In genomic region chr7:132437730-132438129, GRCh38 we compare ENCODE assay signal across 12 cellular contexts.
DNase-seq lines count a peak whose midpoint lies in the region; ATAC-seq and TF ChIP-seq lines count a peak whose summit lies in the region.
"Had no signal": no experiment of that assay in that cellular context is flagged by ENCODE, and none has a peak within 500 bp of the region (broad histone marks: within the 10 kb centered on the region; RNA-seq: fewer than 3 reads in every experiment).

No MANE protein-coding gene starts in this region.

- no peaks in the 10 kb centered on the region for H3K36me3 Mint-ChIP-seq in activated T-cell treated with anti-CD3 and anti-CD28 coated beads, Interleukin-2, amount 50 U/mL, for 4 hours (ENCODE audit: insufficient read depth)
- no peaks in the 10 kb centered on the region for H3K36me3 Mint-ChIP-seq in effector memory CD8-positive, alpha-beta T cell (ENCODE audit: insufficient read depth)
- H3K36me3 Mint-ChIP-seq: memory B cell had no signal

- no peaks in the 10 kb centered on the region for H3K36me3 ChIP-seq in prostate gland
- H3K36me3 ChIP-seq: tibial nerve had no signal

- peak overlapping the region; percentile 45 for H3K4me3 Mint-ChIP-seq in activated T-cell treated with anti-CD3 and anti-CD28 coated beads, Interleukin-2, amount 50 U/mL, for 4 hours
- H3K4me3 Mint-ChIP-seq in effector memory CD8-positive, alpha-beta T cell: peak overlapping the region; percentile 38 to 43
- H3K4me3 Mint-ChIP-seq: memory B cell had no signal

- no peak for TF ChIP-seq CTCF in prostate gland (IDR thresholded peaks at IDR 0.05)

- H3K27me3 ChIP-seq in prostate gland (replicated peaks; ENCODE audit: insufficient read depth): no peaks in the 10 kb centered on the region
- H3K27me3 ChIP-seq: dorsolateral prefrontal cortex, tibial nerve had no signal

- TF ChIP-seq POLR2A in prostate gland (IDR thresholded peaks at IDR 0.05): no peak

- H3K4me1 Mint-ChIP-seq in activated T-cell treated with anti-CD3 and anti-CD28 coated beads, Interleukin-2, amount 50 U/mL, for 4 hours (ENCODE audit: low read depth): peaks cover 72% of the 10 kb centered on the region
- H3K4me1 Mint-ChIP-seq in effector memory CD8-positive, alpha-beta T cell (ENCODE audit: low read depth in 2 of 2): peaks cover 53 to 57% of the 10 kb centered on the region in 2 donors
- H3K4me1 Mint-ChIP-seq: memory B cell had no signal

- intact Hi-C loops in sciatic nerve (cut with DNase I): no loop called here
- intact Hi-C loops in prostate gland (cut with DNase I): no loop called here
- intact Hi-C loops in left colon (cut with DNase I, micrococcal nuclease): no loop called here

- H3K27me3 Mint-ChIP-seq in activated T-cell treated with anti-CD3 and anti-CD28 coated beads, Interleukin-2, amount 50 U/mL, for 4 hours (ENCODE audit: low read depth): peaks cover 2% of the 10 kb centered on the region
- no peaks in the 10 kb centered on the region for H3K27me3 Mint-ChIP-seq in effector memory CD8-positive, alpha-beta T cell

- no peaks in the 10 kb centered on the region for H3K9me3 ChIP-seq in prostate gland
- H3K9me3 ChIP-seq: tibial nerve had no signal

- no peaks in the 10 kb centered on the region for H3K4me1 ChIP-seq in prostate gland (replicated peaks)

- DNase-seq in activated T-cell treated with anti-CD3 and anti-CD28 coated beads, Interleukin-2, amount 50 U/mL, for 4 hours: no peak
- DNase-seq in activated T-cell treated with anti-CD3 and anti-CD28 coated beads, Interleukin-2, amount 50 U/mL, for 1 hour: no peak
- DNase-seq in RPMI8226 (peak; percentile 33), sciatic nerve (ENCODE audit: low spot score) (no peak), C1 segment of cervical spinal cord (lab: John Stamatoyannopoulos, UW) (no peak), prostate gland (ENCODE audit: low spot score) (no peak), left colon (no peak)
- DNase-seq in effector memory CD8-positive, alpha-beta T cell: peak in 2 of 3 experiments; percentile 18 to 27

- no peaks in the 10 kb centered on the region for H3K9me3 Mint-ChIP-seq in activated T-cell treated with anti-CD3 and anti-CD28 coated beads, Interleukin-2, amount 50 U/mL, for 4 hours
- peaks cover 0 to 5% of the 10 kb centered on the region in 2 donors for H3K9me3 Mint-ChIP-seq in effector memory CD8-positive, alpha-beta T cell

- H3K4me3 ChIP-seq in prostate gland: no peak overlapping the region
- H3K4me3 ChIP-seq: dorsolateral prefrontal cortex, tibial nerve had no signal

- ATAC-seq in activated T-cell treated with anti-CD3 and anti-CD28 coated beads, Interleukin-2, amount 50 U/mL, for 4 hours: peak; percentile 46 to 61
- ATAC-seq in effector memory CD8-positive, alpha-beta T cell (replicated peaks): peak; percentile 85
- ATAC-seq in sciatic nerve (peak; percentile 72), left colon (no peak)

- H3K27ac Mint-ChIP-seq in effector memory CD8-positive, alpha-beta T cell: peak overlapping the region; percentile 33 to 66
- H3K27ac Mint-ChIP-seq: memory B cell had no signal

- WGBS in prostate gland: 84% methylated on average over 5 of the region's 5 CpGs

- H3K27ac ChIP-seq in prostate gland: no peak overlapping the region
- H3K27ac ChIP-seq: dorsolateral prefrontal cortex, HL-60, tibial nerve had no signal

Comparison
In these comparisons a context has a peak if more than half of its experiments do, and no peak if none do; other contexts are left out.
1. DNase-seq: peak in RPMI8226 (single experiment) and effector memory CD8-positive, alpha-beta T cell (2 of 3); none in activated T-cell treated with anti-CD3 and anti-CD28 coated beads, Interleukin-2, amount 50 U/mL, for 4 hours (single experiment), activated T-cell treated with anti-CD3 and anti-CD28 coated beads, Interleukin-2, amount 50 U/mL, for 1 hour (single experiment), sciatic nerve (single experiment), C1 segment of cervical spinal cord (0 of 14), prostate gland (single experiment) and left colon (0 of 2).